In genomic region chr6:30913721-30914075, GRCh38 we compare ENCODE assay signal across 9 cellular contexts. TPM values are rescaled to one million over a fixed set of nuclear protein-coding genes. Genes with fewer than 3 reads are reported as not detected.
DNase-seq lines count a peak whose midpoint lies in the region; ATAC-seq and TF ChIP-seq lines count a peak whose summit lies in the region.
"Had no signal": no experiment of that assay in that cellular context is flagged by ENCODE, and none has a peak within 500 bp of the region (broad histone marks: within the 10 kb centered on the region; RNA-seq: fewer than 3 reads in every experiment).

No MANE protein-coding gene starts in this region.

- H3K36me3 ChIP-seq in DOHH2 (ENCODE audit: control insufficient read depth, low read length) (peaks cover 57% of the 10 kb centered on the region), KOPT-K1 (ENCODE audit: insufficient read depth, low read length) (peaks cover 72% of the 10 kb centered on the region), endocrine pancreas (ENCODE audit: control insufficient read depth, insufficient read depth, low read length) (no peaks in the 10 kb centered on the region), neural progenitor cell (no peaks in the 10 kb centered on the region)

- H3F3A ChIP-seq in DOHH2 (ENCODE audit: control insufficient read depth, insufficient read depth) (0 out of 2 replicates have a peak, but pooled peaks cover 5% of the 10 kb centered on the region), neural progenitor cell (ENCODE audit: low read depth) (peaks cover 28% of the 10 kb centered on the region)

- H3K9me3 Mint-ChIP-seq in neural progenitor cell: no peaks in the 10 kb centered on the region

- H3K79me2 ChIP-seq in DOHH2 (ENCODE audit: control insufficient read depth, low read length): peaks cover 26% of the 10 kb centered on the region
- H3K79me2 ChIP-seq in neural progenitor cell (ENCODE audit: low read depth): peaks cover 11% of the 10 kb centered on the region

- ATAC-seq in GM21786 (IDR thresholded peaks at IDR 0.05; ENCODE audit: unreplicated experiment) (no peak), HG03095 (IDR thresholded peaks at IDR 0.05; ENCODE audit: unreplicated experiment) (no peak)

- H3K4me1 Mint-ChIP-seq in neural progenitor cell: peaks cover 33% of the 10 kb centered on the region

- no peaks in the 10 kb centered on the region for H3K9me2 ChIP-seq in DOHH2 (replicated peaks; ENCODE audit: control insufficient read depth, low read length)

- H3K4me1 ChIP-seq in DOHH2 (ENCODE audit: control insufficient read depth, low read length): peaks cover 29% of the 10 kb centered on the region
- peaks cover 4% of the 10 kb centered on the region for H3K4me1 ChIP-seq in endocrine pancreas (ENCODE audit: control insufficient read depth, insufficient read depth, low read length)
- H3K4me1 ChIP-seq in neural progenitor cell: peaks cover 18% of the 10 kb centered on the region

- peak overlapping the region; percentile 93 for H3K4me3 Mint-ChIP-seq in neural progenitor cell

- peaks cover 9% of the 10 kb centered on the region for H3K27me3 Mint-ChIP-seq in neural progenitor cell (ENCODE audit: insufficient read depth, low read depth)

- H3K27me3 ChIP-seq in DOHH2 (ENCODE audit: control insufficient read depth, low read length) (no peaks in the 10 kb centered on the region), endocrine pancreas (ENCODE audit: control insufficient read depth, insufficient read depth, low read length) (no peaks in the 10 kb centered on the region), neural progenitor cell (no peaks in the 10 kb centered on the region)

- H3K4me2 ChIP-seq in DOHH2 (ENCODE audit: low read length) (peak overlapping the region; percentile 74), neural progenitor cell (peak overlapping the region; percentile 93)

- H2AFZ ChIP-seq in neural progenitor cell (replicated peaks): peak overlapping the region; percentile 53

- TF ChIP-seq CTCF in DOHH2 (IDR thresholded peaks at IDR 0.05; ENCODE audit: low read depth, low read length, poor library complexity, severe bottlenecking) (no peak), neural progenitor cell (IDR thresholded peaks at IDR 0.05) (no peak), GM13976 (IDR thresholded peaks at IDR 0.05; ENCODE audit: borderline replicate concordance, control extremely low read depth, extremely low read depth, insufficient read depth, missing control alignments) (no peak)

- no peak overlapping the region for H3K27ac Mint-ChIP-seq in neural progenitor cell

- H3K27ac ChIP-seq in DOHH2 (ENCODE audit: low read depth, low read length) (no peak overlapping the region), KOPT-K1 (ENCODE audit: low read depth, low read length, poor library complexity, severe bottlenecking) (peak overlapping the region; percentile 82), neural progenitor cell (no peak overlapping the region)

- in situ Hi-C loops in GM13976 (cut with MboI; ENCODE audit: low sequenced_read_pairs, unreplicated experiment): no loop called here

- DNase-seq in neural progenitor cell (ENCODE audit: low spot score): no peak
- no peak for DNase-seq in NOMO-1 treated with DMSO at 0.1 percent for 48 hours (lab: John Stamatoyannopoulos, UW; ENCODE audit: unreplicated experiment)
- DNase-seq in GM13976 (ENCODE audit: low spot score): no peak

- H3K4me3 ChIP-seq in DOHH2 (ENCODE audit: low read length) (peak overlapping the region; percentile 96), endocrine pancreas (ENCODE audit: control insufficient read depth, insufficient read depth, low read length) (no peak overlapping the region), neural progenitor cell (peak overlapping the region; percentile 62)

- H3K9me3 ChIP-seq in DOHH2 (ENCODE audit: control insufficient read depth, insufficient read depth, low read length): no peaks in the 10 kb centered on the region
- no peaks in the 10 kb centered on the region for H3K9me3 ChIP-seq in KOPT-K1 (ENCODE audit: insufficient read depth, low read length, poor library complexity, severe bottlenecking)
- no peaks in the 10 kb centered on the region for H3K9me3 ChIP-seq in endocrine pancreas (ENCODE audit: control insufficient read depth, low read length)
- H3K9me3 ChIP-seq in neural progenitor cell (ENCODE audit: low read depth): no peaks in the 10 kb centered on the region

- H4K20me1 ChIP-seq in DOHH2 (ENCODE audit: control insufficient read depth, insufficient read depth, low read depth, low read length) (no peaks in the 10 kb centered on the region), neural progenitor cell (ENCODE audit: low read depth) (no peaks in the 10 kb centered on the region)

- H3K36me3 Mint-ChIP-seq in neural progenitor cell: peaks cover 28% of the 10 kb centered on the region

- H3K9ac ChIP-seq in endocrine pancreas (ENCODE audit: control insufficient read depth, insufficient read depth, low read length) (peak overlapping the region; percentile 5), neural progenitor cell (no peak overlapping the region)

RNA-seq across cellular contexts. Expression of gene VARS2, which starts 0.3 kb away (rescaled TPM):
- 21.5 and 64.6 TPM in 2 replicates for total RNA-seq in neural progenitor cell (ENCODE audit: low replicate concordance)

RNA-seq across cellular contexts. Expression of gene GTF2H4, which starts 5.7 kb away (rescaled TPM):
- total RNA-seq in neural progenitor cell (ENCODE audit: low replicate concordance): 29.2 and 50.0 TPM in 2 replicates

RNA-seq across cellular contexts. Expression of gene SFTA2, which starts 18.3 kb away (rescaled TPM):
- total RNA-seq in neural progenitor cell (ENCODE audit: low replicate concordance): not detected in 2 replicates
- total RNA-seq: pulmonary artery endothelial cell had no signal

RNA-seq across cellular contexts. Expression of gene MUCL3, which starts 27.1 kb away (rescaled TPM):
- 0.03 TPM in 1 of 2 replicates, not detected in the other for total RNA-seq in neural progenitor cell (ENCODE audit: low replicate concordance)
- total RNA-seq: pulmonary artery endothelial cell had no signal

RNA-seq across cellular contexts. Expression of gene DDR1, which starts 29.4 kb away (rescaled TPM):
- total RNA-seq in neural progenitor cell (ENCODE audit: low replicate concordance): 85.3 and 234 TPM in 2 replicates
